20 cellular contexts compared by ENCODE assay signal in genomic region chr7:5619419-5620130, GRCh38.
"Had no signal": no experiment of that assay in that cellular context is flagged by ENCODE, and none has a peak within 500 bp of the region (broad histone marks: within the 10 kb centered on the region; RNA-seq: fewer than 3 reads in every experiment).

No MANE protein-coding gene starts in this region.

- H3K9ac ChIP-seq: parathyroid adenoma had no signal

- H3K9me3 Mint-ChIP-seq: activated CD4-positive, alpha-beta T cell treated with anti-CD3 and anti-CD28 coated beads, Interleukin-2, amount 10 ng/mL, durations not matched to agents 7 days and 5 days; activated T-cell treated with anti-CD3 and anti-CD28 coated beads, Interleukin-2, amount 50 U/mL, for 24 hours; activated T-helper 2 cell treated with anti-CD3 and anti-CD28 coated beads, Interferon-gamma antibody, Interleukin-2, Interleukin-4, amounts not matched to agents 10 μg/mL and 5 μg/mL and 100 μg/mL, durations not matched to agents 14 hours and 24 hours and 36 hours had no signal

- H3K4me1 Mint-ChIP-seq: activated CD4-positive, alpha-beta T cell treated with anti-CD3 and anti-CD28 coated beads, Interleukin-2, amount 10 ng/mL, durations not matched to agents 7 days and 5 days had no signal

- H3K27me3 Mint-ChIP-seq: activated CD4-positive, alpha-beta T cell treated with anti-CD3 and anti-CD28 coated beads, Interleukin-2, amount 10 ng/mL, durations not matched to agents 7 days and 5 days; activated T-cell treated with anti-CD3 and anti-CD28 coated beads, Interleukin-2, amount 50 U/mL, for 24 hours had no signal

- ATAC-seq: activated CD8-positive, alpha-beta T cell treated with anti-CD3 and anti-CD28 coated beads, Interleukin-2, amount 10 ng/mL, durations not matched to agents 7 days and 5 days; left lobe of liver; upper lobe of right lung had no signal

- H3K27me3 ChIP-seq: brain microvascular endothelial cell, dorsolateral prefrontal cortex, neutrophil, upper lobe of right lung had no signal

- H3K4me3 Mint-ChIP-seq: activated CD4-positive, alpha-beta T cell treated with anti-CD3 and anti-CD28 coated beads, Interleukin-2, amount 10 ng/mL, durations not matched to agents 7 days and 5 days; activated CD8-positive, alpha-beta T cell treated with anti-CD3 and anti-CD28 coated beads, Interleukin-2, amount 10 ng/mL, durations not matched to agents 7 days and 5 days; activated T-cell treated with anti-CD3 and anti-CD28 coated beads, Interleukin-2, amount 50 U/mL, for 24 hours had no signal

- H3K9me3 ChIP-seq: neutrophil, upper lobe of right lung had no signal

- H3K4me3 ChIP-seq: dorsolateral prefrontal cortex, upper lobe of right lung had no signal

- H3K27ac ChIP-seq: brain microvascular endothelial cell, epithelial cell of prostate, neutrophil, parathyroid adenoma, upper lobe of right lung had no signal

- H3K4me1 ChIP-seq: parathyroid adenoma, upper lobe of right lung had no signal

- H3K27ac Mint-ChIP-seq: activated CD4-positive, alpha-beta T cell treated with anti-CD3 and anti-CD28 coated beads, Interleukin-2, amount 10 ng/mL, durations not matched to agents 7 days and 5 days; activated CD8-positive, alpha-beta T cell treated with anti-CD3 and anti-CD28 coated beads, Interleukin-2, amount 10 ng/mL, durations not matched to agents 7 days and 5 days; activated T-cell treated with anti-CD3 and anti-CD28 coated beads, Interleukin-2, amount 50 U/mL, for 24 hours; activated T-helper 2 cell treated with anti-CD3 and anti-CD28 coated beads, Interferon-gamma antibody, Interleukin-2, Interleukin-4, amounts not matched to agents 10 μg/mL and 5 μg/mL and 100 μg/mL, durations not matched to agents 14 hours and 24 hours and 36 hours had no signal

- DNase-seq: activated CD4-positive, alpha-beta T cell treated with anti-CD3 and anti-CD28 coated beads, Interleukin-2, amount 10 ng/mL, durations not matched to agents 7 days and 5 days; activated CD8-positive, alpha-beta T cell treated with anti-CD3 and anti-CD28 coated beads, Interleukin-2, amount 10 ng/mL, durations not matched to agents 7 days and 5 days; activated naive CD4-positive, alpha-beta T cell treated with Interleukin-2 at 50 U/mL for 16 hours; activated T-cell treated with anti-CD3 and anti-CD28 coated beads, Interleukin-2, amount 50 U/mL, for 24 hours; anterior cingulate cortex; brain microvascular endothelial cell; central memory CD4-positive, alpha-beta T cell; dorsolateral prefrontal cortex; foreskin fibroblast; hippocampal formation; islet precursor cell; stimulated activated naive CD4-positive, alpha-beta T cell; T-helper 1 cell; T1000; upper lobe of right lung had no signal

- H2AFZ ChIP-seq: parathyroid adenoma had no signal
